Comparison of ENCODE assay signal across 8 cellular contexts in genomic region chr18:80033181-80034067, GRCh38. TPM values are rescaled to one million over a fixed set of nuclear protein-coding genes. Genes with fewer than 3 reads are reported as not detected.
DNase-seq lines count a peak whose midpoint lies in the region; ATAC-seq and TF ChIP-seq lines count a peak whose summit lies in the region.

No MANE protein-coding gene starts in this region.

- H3K9me3 ChIP-seq in CD8-positive, alpha-beta T cell (ENCODE audit: low read length) = no peaks in the 10 kb centered on the region
- H3K9me3 ChIP-seq in endocrine pancreas (ENCODE audit: control insufficient read depth, low read length) = no peaks in the 10 kb centered on the region
- peaks cover 0 to 13% (median 0%) of the 10 kb centered on the region in 5 donors for H3K9me3 ChIP-seq in subcutaneous abdominal adipose tissue (ENCODE audit: control insufficient read depth in 5 of 5, low read length in 5 of 5)

- POLR2A ChIA-PET in CD8-positive, alpha-beta T cell (lab: Charles Lee) = interaction anchor here (0.7 to 2.0 kb wide), 10 partner anchors 44 to 965 kb away, joined by 3 to 8 read pairs (median 4); partner anchors contain the start of genes ADNP2 and SLC66A2

- DNase-seq in CD8-positive, alpha-beta T cell = peak in 2 of 7 experiments; percentile 73 to 86
- DNase-seq in activated CD4-positive, alpha-beta T cell treated with anti-CD3 and anti-CD28 coated beads for 48 hours = peak; percentile 85
- DNase-seq in naive B cell (peak; percentile 92), SHP77 treated with DMSO at 0.1 percent for 48 hours (lab: John Stamatoyannopoulos, UW) (no peak)

- H3K4me3 ChIP-seq in CD8-positive, alpha-beta T cell (ENCODE audit: low read depth, low read length) = peak overlapping the region; percentile 58
- H3K4me3 ChIP-seq in endocrine pancreas (ENCODE audit: control insufficient read depth, insufficient read depth, low read length) (peak overlapping the region; percentile 63), subcutaneous abdominal adipose tissue (ENCODE audit: low read depth in 1 of 5, low read length in 5 of 5) (peak overlapping the region; percentile 67 to 86 (median 80))

- H3K9ac ChIP-seq in endocrine pancreas (ENCODE audit: control insufficient read depth, insufficient read depth, low read length) = peak overlapping the region; percentile 5
- peak overlapping the region in 4 of 5 donors; percentile 66 to 81 (median 68) for H3K9ac ChIP-seq in subcutaneous abdominal adipose tissue (ENCODE audit: low read length in 5 of 5)

- H3K9me3 Mint-ChIP-seq in CD8-positive, alpha-beta T cell = peaks cover under 1% of the 10 kb centered on the region
- H3K9me3 Mint-ChIP-seq in IgD-negative memory B cell (peaks cover 0 to 14% (median 7%) of the 10 kb centered on the region in 3 donors), naive B cell (peaks cover 3 to 30% (median 15%) of the 10 kb centered on the region in 7 donors)

- H3K4me1 ChIP-seq in CD8-positive, alpha-beta T cell (ENCODE audit: insufficient read depth, low read length) = peaks cover 19% of the 10 kb centered on the region
- H3K4me1 ChIP-seq in endocrine pancreas (ENCODE audit: control insufficient read depth, insufficient read depth, low read length) = no peaks in the 10 kb centered on the region
- peaks cover 9 to 25% (median 22%) of the 10 kb centered on the region in 5 donors for H3K4me1 ChIP-seq in subcutaneous abdominal adipose tissue (ENCODE audit: control insufficient read depth in 5 of 5, insufficient read depth in 5 of 5, low read length in 5 of 5)

- H3K36me3 ChIP-seq in CD8-positive, alpha-beta T cell (ENCODE audit: insufficient read depth, low read length) = no peaks in the 10 kb centered on the region
- H3K36me3 ChIP-seq in endocrine pancreas (ENCODE audit: control insufficient read depth, insufficient read depth, low read length) (no peaks in the 10 kb centered on the region), subcutaneous abdominal adipose tissue (ENCODE audit: control insufficient read depth in 5 of 5, insufficient read depth in 5 of 5, low read length in 5 of 5) (peaks cover 0 to 8% (median 5%) of the 10 kb centered on the region in 5 donors)

- intact Hi-C loops in CD8-positive, alpha-beta T cell (cut with DNase I, micrococcal nuclease) = loop anchor here (1.0 to 5.0 kb wide), 8 partner anchors 45 to 631 kb away; partner anchors contain the start of genes SLC66A2 (in 2 of the 2), TXNL4A (in 2 of the 2) and ADNP2 (in 1 of the 2)

- ATAC-seq in CD8-positive, alpha-beta T cell = peak; percentile 66
- peak; percentile 58 for ATAC-seq in GM21423 (IDR thresholded peaks at IDR 0.05; ENCODE audit: unreplicated experiment)
- peak; percentile 65 for ATAC-seq in naive B cell (ENCODE audit: low read depth in 2 of 2)

- H3K27me3 ChIP-seq in CD8-positive, alpha-beta T cell (ENCODE audit: insufficient read depth, low read length) = no peaks in the 10 kb centered on the region
- H3K27me3 ChIP-seq in endocrine pancreas (ENCODE audit: control insufficient read depth, insufficient read depth, low read length) (no peaks in the 10 kb centered on the region), subcutaneous abdominal adipose tissue (ENCODE audit: control insufficient read depth in 5 of 5, insufficient read depth in 4 of 5, low read length in 5 of 5) (no peaks in the 10 kb centered on the region)

- peaks cover 14% of the 10 kb centered on the region for H3K36me3 Mint-ChIP-seq in CD8-positive, alpha-beta T cell
- peaks cover 5% of the 10 kb centered on the region for H3K36me3 Mint-ChIP-seq in IgD-negative memory B cell
- H3K36me3 Mint-ChIP-seq in naive B cell = peaks cover 13 to 14% of the 10 kb centered on the region in 2 donors

- peak overlapping the region; percentile 92 for H3K4me3 Mint-ChIP-seq in CD8-positive, alpha-beta T cell
- H3K4me3 Mint-ChIP-seq in IgD-negative memory B cell (peak overlapping the region; percentile 87 to 97 (median 94)), naive B cell (peak overlapping the region; percentile 74 to 97 (median 95))

- no peaks in the 10 kb centered on the region for H3K27me3 Mint-ChIP-seq in CD8-positive, alpha-beta T cell (ENCODE audit: low read depth)
- H3K27me3 Mint-ChIP-seq in IgD-negative memory B cell = no peaks in the 10 kb centered on the region
- no peaks in the 10 kb centered on the region for H3K27me3 Mint-ChIP-seq in naive B cell

- H3K27ac ChIP-seq in CD8-positive, alpha-beta T cell (ENCODE audit: low read depth, low read length) = peak overlapping the region; percentile 79
- H3K27ac ChIP-seq in subcutaneous abdominal adipose tissue (ENCODE audit: low read depth, low read length) = peak overlapping the region; percentile 86

- peaks cover 27% of the 10 kb centered on the region for H3K4me1 Mint-ChIP-seq in CD8-positive, alpha-beta T cell (ENCODE audit: low read depth)
- H3K4me1 Mint-ChIP-seq in IgD-negative memory B cell (peaks cover 10 to 21% (median 21%) of the 10 kb centered on the region in 3 donors), naive B cell (peaks cover 19 to 34% (median 21%) of the 10 kb centered on the region in 3 donors)

- peak overlapping the region; percentile 95 for H3K27ac Mint-ChIP-seq in CD8-positive, alpha-beta T cell
- H3K27ac Mint-ChIP-seq in IgD-negative memory B cell (peak overlapping the region; percentile 93 to 99 (median 93)), naive B cell (peak overlapping the region; percentile 90 to 100 (median 99))

- CTCF ChIA-PET in CD8-positive, alpha-beta T cell (lab: Charles Lee) = interaction anchor here (0.8 to 1.3 kb wide), 2 partner anchors 11 to 70 kb away, joined by 3 read pairs; no protein-coding TSS in a partner anchor

- TF ChIP-seq CTCF in CD8-positive, alpha-beta T cell (IDR thresholded peaks at IDR 0.05) = no peak

RNA-seq across cellular contexts. Expression of gene RBFA, which starts 0.8 kb away (rescaled TPM):
- 10 to 100 TPM; 10.4 to 11.9 TPM for total RNA-seq in CD8-positive, alpha-beta T cell
- polyA plus RNA-seq in IgD-negative memory B cell = 17.5 TPM
- polyA plus RNA-seq in naive B cell (ENCODE audit: low read depth in 6 of 6) = 10 to 100 TPM in 5 of 6 donors, 1 to 10 TPM in 1; 6.5 to 18.4 (median 17.1) TPM

RNA-seq across cellular contexts. Expression of gene TXNL4A, which starts 45.1 kb away (rescaled TPM):
- 10 to 100 TPM; 62.0 to 69.0 TPM for total RNA-seq in CD8-positive, alpha-beta T cell
- 222 TPM for polyA plus RNA-seq in IgD-negative memory B cell
- polyA plus RNA-seq in naive B cell (ENCODE audit: low read depth in 6 of 6) = 100 to 1,000 TPM; 192 to 253 (median 220) TPM
